In the genomic region with DNA sequence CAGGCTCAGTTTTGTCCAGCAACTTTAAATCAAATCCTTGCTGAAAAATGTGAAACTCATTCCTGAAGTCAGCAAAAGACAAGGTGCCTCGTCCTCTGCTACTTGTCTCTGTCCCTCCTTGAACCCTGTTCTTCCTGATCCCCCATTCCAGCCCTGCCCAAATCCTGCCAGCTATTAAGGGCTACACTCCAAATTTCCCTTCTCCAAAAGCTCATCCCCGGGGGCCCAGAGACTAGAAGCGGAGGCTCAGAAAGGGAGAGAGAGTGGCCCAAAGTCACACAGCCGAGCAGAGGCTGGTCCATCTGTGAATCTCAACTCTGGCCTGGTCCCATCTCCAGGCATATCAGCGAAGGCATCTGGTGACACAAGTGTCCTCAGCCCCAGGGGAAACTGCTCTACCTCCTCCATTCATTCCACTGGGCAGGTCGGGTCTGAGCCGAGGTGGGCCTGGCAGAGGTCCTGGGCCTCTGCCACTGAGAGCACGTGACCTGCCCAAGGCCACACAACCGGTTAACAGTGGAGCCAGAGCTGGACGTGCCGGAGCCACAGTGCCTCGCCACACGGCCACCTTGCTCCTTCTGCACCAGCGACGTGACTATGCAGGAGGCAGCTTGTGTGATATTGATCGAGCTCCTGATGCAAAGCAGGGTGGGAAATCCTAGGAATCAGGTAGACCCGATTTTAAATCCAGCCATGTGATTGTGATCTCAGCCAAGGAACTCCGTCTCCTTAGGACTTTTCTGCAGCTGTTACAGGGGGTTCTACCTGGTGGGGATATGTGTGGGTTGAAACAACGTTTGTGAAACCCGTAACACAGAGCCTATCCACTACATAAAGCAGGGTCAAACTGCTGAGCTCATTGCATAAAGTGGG, we compare ENCODE assay signal across 1 cellular context.
A peak's percentile ranks its signal among the peaks of the same experiment; 100 is the strongest.
TF ChIP-seq lines count a peak whose summit lies in the region.

No MANE protein-coding gene starts in this region.

TF ChIP-seq in HepG2, 621 proteins besides CTCF, POLR2A, EP300 and RAD21 (continued from another document and continues in another):
- TF ChIP-seq, protein P1, sequence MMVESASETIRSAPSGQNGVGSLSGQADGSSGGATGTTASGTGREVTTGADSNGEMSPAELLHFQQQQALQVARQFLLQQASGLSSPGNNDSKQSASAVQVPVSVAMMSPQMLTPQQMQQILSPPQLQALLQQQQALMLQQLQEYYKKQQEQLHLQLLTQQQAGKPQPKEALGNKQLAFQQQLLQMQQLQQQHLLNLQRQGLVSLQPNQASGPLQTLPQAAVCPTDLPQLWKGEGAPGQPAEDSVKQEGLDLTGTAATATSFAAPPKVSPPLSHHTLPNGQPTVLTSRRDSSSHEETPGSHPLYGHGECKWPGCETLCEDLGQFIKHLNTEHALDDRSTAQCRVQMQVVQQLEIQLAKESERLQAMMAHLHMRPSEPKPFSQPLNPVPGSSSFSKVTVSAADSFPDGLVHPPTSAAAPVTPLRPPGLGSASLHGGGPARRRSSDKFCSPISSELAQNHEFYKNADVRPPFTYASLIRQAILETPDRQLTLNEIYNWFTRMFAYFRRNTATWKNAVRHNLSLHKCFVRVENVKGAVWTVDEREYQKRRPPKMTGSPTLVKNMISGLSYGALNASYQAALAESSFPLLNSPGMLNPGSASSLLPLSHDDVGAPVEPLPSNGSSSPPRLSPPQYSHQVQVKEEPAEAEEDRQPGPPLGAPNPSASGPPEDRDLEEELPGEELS (CRISPR knock-in tag; IDR thresholded peaks at IDR 0.05): no peak
- TF ChIP-seq LCORL (IDR thresholded peaks at IDR 0.05): no peak
- peak; percentile 68 for TF ChIP-seq LCORL (CRISPR knock-in tag; IDR thresholded peaks at IDR 0.05)
- TF ChIP-seq TRIM24 (CRISPR knock-in tag; IDR thresholded peaks at IDR 0.05): no peak; the same call in 1 of the 2 replicates
- TF ChIP-seq RCOR2 (CRISPR knock-in tag; IDR thresholded peaks at IDR 0.05): peak; percentile 74
- TF ChIP-seq KDM4B (CRISPR knock-in tag; IDR thresholded peaks at IDR 0.05): 0 out of 2 replicates have a peak, but pooled peaks have one; percentile 22
- peak; percentile 40; the same call in 1 of the 2 replicates for TF ChIP-seq RARA (CRISPR knock-in tag; IDR thresholded peaks at IDR 0.05)
- peak; percentile 52; the same call in 1 of the 2 replicates for TF ChIP-seq ZHX2 (IDR thresholded peaks at IDR 0.05; ENCODE audit: low read depth)
- no peak for TF ChIP-seq ZHX2 (CRISPR knock-in tag; IDR thresholded peaks at IDR 0.05; ENCODE audit: borderline replicate concordance)
- TF ChIP-seq MED1 (CRISPR knock-in tag; IDR thresholded peaks at IDR 0.05): peak; percentile 86
- TF ChIP-seq ZNF44 (CRISPR knock-in tag; IDR thresholded peaks at IDR 0.05): no peak
- no peak for TF ChIP-seq ZNF709 (CRISPR knock-in tag; IDR thresholded peaks at IDR 0.05)
- TF ChIP-seq, protein P2, sequence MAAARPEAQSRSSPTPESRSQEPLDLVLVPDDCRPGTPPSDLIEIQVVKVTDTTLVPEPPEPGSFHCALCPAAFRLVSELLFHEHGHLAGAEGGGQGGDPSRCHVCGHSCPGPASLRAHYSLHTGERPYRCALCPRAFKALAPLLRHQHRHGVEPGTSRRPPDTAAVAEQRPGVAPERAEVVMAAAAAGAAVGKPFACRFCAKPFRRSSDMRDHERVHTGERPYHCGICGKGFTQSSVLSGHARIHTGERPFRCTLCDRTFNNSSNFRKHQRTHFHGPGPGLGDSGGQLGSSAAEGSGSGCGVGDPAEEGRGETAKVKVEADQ (CRISPR knock-in tag; IDR thresholded peaks at IDR 0.05; ENCODE audit: borderline replicate concordance): peak; percentile 79; the same call in 1 of the 2 replicates
- peak; percentile 41; the same call in 1 of the 2 replicates for TF ChIP-seq MYPOP (CRISPR knock-in tag; IDR thresholded peaks at IDR 0.05)
- TF ChIP-seq PHF21A (CRISPR knock-in tag; IDR thresholded peaks at IDR 0.05): peak; percentile 54
- TF ChIP-seq ZNF317 (CRISPR knock-in tag; IDR thresholded peaks at IDR 0.05): 0 out of 2 replicates have a peak, but pooled peaks have one; percentile 24
- TF ChIP-seq BRD4 (CRISPR knock-in tag; IDR thresholded peaks at IDR 0.05): 0 out of 2 replicates have a peak, but pooled peaks have one; percentile 18
- TF ChIP-seq ZNF296 (CRISPR knock-in tag; conservative IDR thresholded peaks at IDR 0.05): 0 out of 2 replicates have a peak, but pooled peaks have one; percentile 33
- TF ChIP-seq, protein P3, sequence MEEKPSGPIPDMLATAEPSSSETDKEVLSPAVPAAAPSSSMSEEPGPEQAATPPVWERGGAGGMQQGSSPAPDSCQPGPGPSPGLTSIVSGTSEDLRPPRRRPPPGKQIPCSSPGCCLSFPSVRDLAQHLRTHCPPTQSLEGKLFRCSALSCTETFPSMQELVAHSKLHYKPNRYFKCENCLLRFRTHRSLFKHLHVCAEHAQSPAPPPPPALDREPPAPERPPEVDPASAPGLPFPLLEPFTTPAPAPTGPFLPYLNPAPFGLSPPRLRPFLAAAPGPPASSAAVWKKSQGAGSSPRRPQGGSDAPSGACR (CRISPR knock-in tag; IDR thresholded peaks at IDR 0.05): peak; percentile 90; the same call in 1 of the 2 replicates
- peak; percentile 91; the same call in 1 of the 2 replicates for TF ChIP-seq ZNF670 (CRISPR knock-in tag; IDR thresholded peaks at IDR 0.05; ENCODE audit: borderline replicate concordance)
- peak; percentile 95 for TF ChIP-seq ZNF607 (CRISPR knock-in tag; IDR thresholded peaks at IDR 0.05; ENCODE audit: borderline replicate concordance)
- TF ChIP-seq MEF2D (CRISPR knock-in tag; IDR thresholded peaks at IDR 0.05): peak; percentile 60; the same call in 1 of the 2 replicates
- peak; percentile 68; the same call in 1 of the 2 replicates for TF ChIP-seq DNMT1 (CRISPR knock-in tag; IDR thresholded peaks at IDR 0.05)
- TF ChIP-seq ZBTB38 (CRISPR knock-in tag; IDR thresholded peaks at IDR 0.05): peak; percentile 98
- TF ChIP-seq KLF9 (CRISPR knock-in tag; IDR thresholded peaks at IDR 0.05; ENCODE audit: low read depth): peak; percentile 61; the same call in 1 of the 2 replicates
- peak; percentile 36; the same call in 1 of the 2 replicates for TF ChIP-seq GABPB1 (CRISPR knock-in tag; IDR thresholded peaks at IDR 0.05)
- TF ChIP-seq ZNF337 (CRISPR knock-in tag; IDR thresholded peaks at IDR 0.05; ENCODE audit: borderline replicate concordance, low read depth): 0 out of 2 replicates have a peak, but pooled peaks have one; percentile 41
- peak; percentile 37; the same call in 1 of the 2 replicates for TF ChIP-seq FUBP1 (CRISPR knock-in tag; IDR thresholded peaks at IDR 0.05; ENCODE audit: borderline replicate concordance)
- TF ChIP-seq ZNF501 (CRISPR knock-in tag; IDR thresholded peaks at IDR 0.05): peak; percentile 91
- TF ChIP-seq LRRFIP1 (CRISPR knock-in tag; conservative IDR thresholded peaks at IDR 0.05): no peak
- no peak; the same call in 1 of the 2 replicates for TF ChIP-seq SRY (CRISPR knock-in tag; IDR thresholded peaks at IDR 0.05)
- no peak for TF ChIP-seq ZNF710 (CRISPR knock-in tag; IDR thresholded peaks at IDR 0.05; ENCODE audit: borderline replicate concordance)
- TF ChIP-seq HCFC1 (IDR thresholded peaks at IDR 0.05; ENCODE audit: low read depth, low read length): no peak
- peak; percentile 39; the same call in 1 of the 2 replicates for TF ChIP-seq ZNF225 (CRISPR knock-in tag; IDR thresholded peaks at IDR 0.05)
- TF ChIP-seq JARID2 (CRISPR knock-in tag; IDR thresholded peaks at IDR 0.05; ENCODE audit: insufficient replicate concordance): peak; percentile 32
- TF ChIP-seq MXD4 (CRISPR knock-in tag; IDR thresholded peaks at IDR 0.05): peak; percentile 43; the same call in 1 of the 2 replicates
- TF ChIP-seq PHB2 (IDR thresholded peaks at IDR 0.05; ENCODE audit: partially characterized antibody): no peak
- TF ChIP-seq HOXA3 (CRISPR knock-in tag; IDR thresholded peaks at IDR 0.05): peak; percentile 76; the same call in 1 of the 2 replicates
- TF ChIP-seq ZC3H13 (CRISPR knock-in tag; IDR thresholded peaks at IDR 0.05): 0 out of 2 replicates have a peak, but pooled peaks have one; percentile 38
